Comparison of ENCODE assay signal across 3 cellular contexts in the genomic region with DNA sequence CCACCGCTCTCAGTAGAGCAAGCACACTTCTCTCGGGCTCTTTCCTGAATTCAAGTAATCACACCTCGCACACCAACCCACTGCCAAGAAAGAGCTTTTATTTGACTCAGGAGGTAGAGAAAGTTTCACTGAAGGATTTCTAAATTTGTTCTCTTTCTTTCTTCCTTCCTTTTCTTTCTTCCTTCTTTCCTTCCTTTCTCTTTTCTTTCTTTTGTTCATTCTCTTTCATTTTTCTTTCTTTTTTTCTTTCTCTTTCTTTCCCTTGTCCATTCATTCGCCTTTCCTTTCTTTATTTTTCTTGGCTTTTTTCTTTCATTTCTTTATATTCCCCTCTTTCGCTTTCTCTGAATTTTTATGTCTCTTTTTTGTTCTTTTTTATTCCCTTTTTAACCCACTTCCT.
A peak's percentile ranks its signal among the peaks of the same experiment; 100 is the strongest.
TF ChIP-seq lines count a peak whose summit lies in the region.

No MANE protein-coding gene starts in this region.

TF ChIP-seq in HEK293, 187 proteins besides CTCF, POLR2A, EP300 and RAD21:
- TF ChIP-seq PRDM1 (tag by site-specific recombination; IDR thresholded peaks at IDR 0.05), result peak; percentile 94
- peak; percentile 81 for TF ChIP-seq ZNF366 (tag by site-specific recombination; conservative IDR thresholded peaks at IDR 0.05)
- no peak for TF ChIP-seq ZNF112 (tag by site-specific recombination; IDR thresholded peaks at IDR 0.05)

TF ChIP-seq in WTC11, 78 proteins besides CTCF, POLR2A, EP300 and RAD21:
- TF ChIP-seq, protein P1, sequence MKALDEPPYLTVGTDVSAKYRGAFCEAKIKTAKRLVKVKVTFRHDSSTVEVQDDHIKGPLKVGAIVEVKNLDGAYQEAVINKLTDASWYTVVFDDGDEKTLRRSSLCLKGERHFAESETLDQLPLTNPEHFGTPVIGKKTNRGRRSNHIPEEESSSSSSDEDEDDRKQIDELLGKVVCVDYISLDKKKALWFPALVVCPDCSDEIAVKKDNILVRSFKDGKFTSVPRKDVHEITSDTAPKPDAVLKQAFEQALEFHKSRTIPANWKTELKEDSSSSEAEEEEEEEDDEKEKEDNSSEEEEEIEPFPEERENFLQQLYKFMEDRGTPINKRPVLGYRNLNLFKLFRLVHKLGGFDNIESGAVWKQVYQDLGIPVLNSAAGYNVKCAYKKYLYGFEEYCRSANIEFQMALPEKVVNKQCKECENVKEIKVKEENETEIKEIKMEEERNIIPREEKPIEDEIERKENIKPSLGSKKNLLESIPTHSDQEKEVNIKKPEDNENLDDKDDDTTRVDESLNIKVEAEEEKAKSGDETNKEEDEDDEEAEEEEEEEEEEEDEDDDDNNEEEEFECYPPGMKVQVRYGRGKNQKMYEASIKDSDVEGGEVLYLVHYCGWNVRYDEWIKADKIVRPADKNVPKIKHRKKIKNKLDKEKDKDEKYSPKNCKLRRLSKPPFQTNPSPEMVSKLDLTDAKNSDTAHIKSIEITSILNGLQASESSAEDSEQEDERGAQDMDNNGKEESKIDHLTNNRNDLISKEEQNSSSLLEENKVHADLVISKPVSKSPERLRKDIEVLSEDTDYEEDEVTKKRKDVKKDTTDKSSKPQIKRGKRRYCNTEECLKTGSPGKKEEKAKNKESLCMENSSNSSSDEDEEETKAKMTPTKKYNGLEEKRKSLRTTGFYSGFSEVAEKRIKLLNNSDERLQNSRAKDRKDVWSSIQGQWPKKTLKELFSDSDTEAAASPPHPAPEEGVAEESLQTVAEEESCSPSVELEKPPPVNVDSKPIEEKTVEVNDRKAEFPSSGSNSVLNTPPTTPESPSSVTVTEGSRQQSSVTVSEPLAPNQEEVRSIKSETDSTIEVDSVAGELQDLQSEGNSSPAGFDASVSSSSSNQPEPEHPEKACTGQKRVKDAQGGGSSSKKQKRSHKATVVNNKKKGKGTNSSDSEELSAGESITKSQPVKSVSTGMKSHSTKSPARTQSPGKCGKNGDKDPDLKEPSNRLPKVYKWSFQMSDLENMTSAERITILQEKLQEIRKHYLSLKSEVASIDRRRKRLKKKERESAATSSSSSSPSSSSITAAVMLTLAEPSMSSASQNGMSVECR (CRISPR knock-in tag; IDR thresholded peaks at IDR 0.05; ENCODE audit: borderline replicate concordance), result no peak
- TF ChIP-seq ZNF512 (CRISPR knock-in tag; IDR thresholded peaks at IDR 0.05; ENCODE audit: borderline replicate concordance), result 0 out of 2 replicates have a peak, but pooled peaks have one; percentile 51
- no peak for TF ChIP-seq ETV6 (CRISPR knock-in tag; IDR thresholded peaks at IDR 0.05)
- no peak for TF ChIP-seq FOXK1 (CRISPR knock-in tag; IDR thresholded peaks at IDR 0.05)

TF ChIP-seq in H1, 55 proteins besides CTCF, POLR2A, EP300 and RAD21:
- no peak for TF ChIP-seq CEBPB (IDR thresholded peaks at IDR 0.05; ENCODE audit: low read depth, low read length)
- no peak for TF ChIP-seq KDM1A (IDR thresholded peaks at IDR 0.05; ENCODE audit: borderline replicate concordance, low read length)
- no peak for TF ChIP-seq CHD7 (IDR thresholded peaks at IDR 0.05; ENCODE audit: insufficient replicate concordance, low read length)
- TF ChIP-seq EZH2 (IDR thresholded peaks at IDR 0.05; ENCODE audit: low read depth, low read length, severe bottlenecking), result no peak
- no peak for TF ChIP-seq SP1 (IDR thresholded peaks at IDR 0.05; ENCODE audit: low read depth, low read length)
- TF ChIP-seq ASH2L (IDR thresholded peaks at IDR 0.05; ENCODE audit: low read length), result no peak
- no peak for TF ChIP-seq JUN (IDR thresholded peaks at IDR 0.05; ENCODE audit: low read depth, low read length)
- no peak for TF ChIP-seq ATF2 (IDR thresholded peaks at IDR 0.05; ENCODE audit: low read length)
- TF ChIP-seq ATF3 (IDR thresholded peaks at IDR 0.05; ENCODE audit: insufficient read depth, low read depth, low read length), result no peak
- TF ChIP-seq RNF2 (IDR thresholded peaks at IDR 0.05; ENCODE audit: borderline replicate concordance, low read depth, low read length, missing control alignments, poor library complexity, severe bottlenecking), result no peak
- TF ChIP-seq CHD1 (IDR thresholded peaks at IDR 0.05; ENCODE audit: low read depth, low read length), result no peak
- no peak for TF ChIP-seq HDAC2 (IDR thresholded peaks at IDR 0.05; ENCODE audit: borderline replicate concordance in 1 of 2, low read depth in 2 of 2, low read length in 2 of 2)
- no peak for TF ChIP-seq SIRT6 (IDR thresholded peaks at IDR 0.05; ENCODE audit: low read length)
- TF ChIP-seq SRF (IDR thresholded peaks at IDR 0.05; ENCODE audit: low read depth, low read length), result no peak
- no peak for TF ChIP-seq KDM5A (IDR thresholded peaks at IDR 0.05; ENCODE audit: low read length)
- TF ChIP-seq TAF1 (IDR thresholded peaks at IDR 0.05; ENCODE audit: low read depth, low read length), result no peak
- no peak for TF ChIP-seq GABPA (IDR thresholded peaks at IDR 0.05; ENCODE audit: borderline replicate concordance, insufficient read depth, low read length)
- no peak for TF ChIP-seq CBX5 (IDR thresholded peaks at IDR 0.05; ENCODE audit: low read depth, low read length)
- no peak for TF ChIP-seq E2F6 (IDR thresholded peaks at IDR 0.05)
